10 cellular contexts compared by ENCODE assay signal in the genomic region with DNA sequence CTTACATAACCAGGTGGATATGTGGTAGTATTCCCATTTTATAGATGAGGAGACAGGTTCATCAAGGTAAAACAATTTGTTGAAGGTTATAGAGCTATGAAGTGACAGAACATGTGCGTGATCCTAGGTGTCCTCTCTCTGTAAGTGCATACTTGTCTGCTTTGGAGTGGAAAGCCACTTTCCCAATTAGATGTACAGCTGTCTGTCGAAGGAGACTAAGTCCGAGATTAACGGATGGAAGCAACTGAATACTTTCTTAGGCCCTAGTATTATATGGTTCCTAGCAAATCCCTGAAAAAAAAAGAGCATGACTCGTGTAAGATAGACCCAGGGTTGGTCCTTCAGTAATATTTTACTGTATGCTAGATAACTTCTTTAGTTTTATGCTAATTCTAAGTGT. TPM values are rescaled to one million over a fixed set of nuclear protein-coding genes. Genes with fewer than 3 reads are reported as not detected.
A peak's percentile ranks its signal among the peaks of the same experiment; 100 is the strongest.
DNase-seq lines count a peak whose midpoint lies in the region; ATAC-seq and TF ChIP-seq lines count a peak whose summit lies in the region.
"Had no signal": no experiment of that assay in that cellular context is flagged by ENCODE, and none has a peak within 500 bp of the region (broad histone marks: within the 10 kb centered on the region; RNA-seq: fewer than 3 reads in every experiment).

No MANE protein-coding gene starts in this region.

- no peaks in the 10 kb centered on the region for H3K9me3 ChIP-seq in OCI-LY3 (ENCODE audit: insufficient read depth, low read length)
- no peaks in the 10 kb centered on the region for H3K9me3 ChIP-seq in esophagus (ENCODE audit: control insufficient read depth in 2 of 2, insufficient read depth in 1 of 2, low read depth in 1 of 2, low read length in 1 of 2)
- no peaks in the 10 kb centered on the region for H3K9me3 ChIP-seq in smooth muscle cell (replicated peaks; ENCODE audit: low read depth)

- WGBS in esophagus, 2 donors = 51 to 67% methylated on average over 5 of the region's 5 CpGs
- WGBS in smooth muscle cell (ENCODE audit: low lambda C conversion rate) = 51% methylated on average over 5 of the region's 5 CpGs

- no peak for ATAC-seq in HG02642 (IDR thresholded peaks at IDR 0.05; ENCODE audit: poor library complexity, unreplicated experiment)

- TF ChIP-seq CTCF in OCI-LY3 (IDR thresholded peaks at IDR 0.05; ENCODE audit: low read depth, low read length) = no peak
- TF ChIP-seq CTCF in smooth muscle cell (IDR thresholded peaks at IDR 0.05; ENCODE audit: borderline replicate concordance, insufficient read depth, poor library complexity, severe bottlenecking) = no peak

- H3F3A ChIP-seq in smooth muscle cell (ENCODE audit: low read depth) = peaks cover 5% of the 10 kb centered on the region

- H3K4me2 ChIP-seq in OCI-LY3 (ENCODE audit: low read length) (peak overlapping the region; percentile 78), smooth muscle cell (peak overlapping the region; percentile 13)

- H3K4me1 ChIP-seq in OCI-LY3 (ENCODE audit: low read length) (peaks cover 69% of the 10 kb centered on the region), esophagus (ENCODE audit: control insufficient read depth in 2 of 2, insufficient read depth in 2 of 2, low read length in 1 of 2) (peaks cover 16 to 19% of the 10 kb centered on the region in 2 donors), smooth muscle cell (ENCODE audit: low read depth) (peaks cover 25% of the 10 kb centered on the region)

- H3K79me2 ChIP-seq in OCI-LY3 (ENCODE audit: low read length) = peaks cover 99% of the 10 kb centered on the region
- H3K79me2 ChIP-seq in smooth muscle cell (ENCODE audit: low read depth) = no peaks in the 10 kb centered on the region

- H3K9ac ChIP-seq in OCI-LY3 (ENCODE audit: low read length) = no peak overlapping the region
- peak overlapping the region; percentile 10 for H3K9ac ChIP-seq in smooth muscle cell (ENCODE audit: low read depth)

- H4K20me1 ChIP-seq in OCI-LY3 (ENCODE audit: insufficient read depth, low read length) (peaks cover 95% of the 10 kb centered on the region), smooth muscle cell (ENCODE audit: low read depth) (no peaks in the 10 kb centered on the region)

- H3K27me3 ChIP-seq in OCI-LY3 (ENCODE audit: low read depth, low read length) (no peaks in the 10 kb centered on the region), esophagus (ENCODE audit: control insufficient read depth in 1 of 2, insufficient read depth in 2 of 2, low read length in 2 of 2) (no peaks in the 10 kb centered on the region), smooth muscle cell (ENCODE audit: low read depth) (no peaks in the 10 kb centered on the region)

- H2AFZ ChIP-seq in OCI-LY3 (ENCODE audit: low read depth, low read length) = no peak overlapping the region
- H2AFZ ChIP-seq in smooth muscle cell (ENCODE audit: low read depth) = no peak overlapping the region

- peak; percentile 9 for DNase-seq in NCI-H510A treated with DMSO at 0.1 percent for 48 hours (lab: John Stamatoyannopoulos, UW)
- no peak for DNase-seq in NCI-H510A (lab: John Stamatoyannopoulos, UW)
- no peak for DNase-seq in smooth muscle cell (lab: John Stamatoyannopoulos, UW; ENCODE audit: unreplicated experiment)
- no peak for DNase-seq in NCI-H1092 (lab: John Stamatoyannopoulos, UW)
- no peak for DNase-seq in HPDE6-E6E7 (ENCODE audit: extremely low spot score)
- DNase-seq: stimulated activated CD4-positive, alpha-beta T cell treated with anti-CD3 and anti-CD28 coated beads, Interleukin-12 subunit alpha, Interleukin-12 subunit beta, amount 100 ng/mL, for 4 hours; substantia nigra had no signal

- H3K4me3 ChIP-seq in OCI-LY3 (ENCODE audit: low read length) (no peak overlapping the region), esophagus (ENCODE audit: low read depth in 1 of 2, low read length in 2 of 2) (no peak overlapping the region), smooth muscle cell (no peak overlapping the region)

- H3K36me3 ChIP-seq in OCI-LY3 (replicated peaks; ENCODE audit: low read depth, low read length) (peaks cover 56% of the 10 kb centered on the region), esophagus (ENCODE audit: control insufficient read depth in 2 of 2, insufficient read depth in 2 of 2, low read length in 1 of 2) (peaks cover 0 to under 1% of the 10 kb centered on the region in 2 donors), smooth muscle cell (ENCODE audit: low read depth) (no peaks in the 10 kb centered on the region)

- H3K27ac ChIP-seq in OCI-LY3 (ENCODE audit: low read length) (no peak overlapping the region), esophagus (ENCODE audit: low read depth in 2 of 2, low read length in 1 of 2) (peak overlapping the region; percentile 63 to 82), smooth muscle cell (ENCODE audit: low read depth) (peak overlapping the region; percentile 83)

RNA-seq across cellular contexts. Expression of a gene that starts 19.7 kb away (rescaled TPM):
- polyA plus RNA-seq in esophagus (1 to 10 TPM; 3.4 to 4.0 TPM), smooth muscle cell (2.6 and 4.3 TPM in 2 replicates)
- 6.7 and 12.9 TPM in 2 replicates for total RNA-seq in smooth muscle cell
